Comparison of ENCODE assay signal across 22 cellular contexts in genomic region chr7:12402365-12402725, GRCh38. TPM values are rescaled to one million over a fixed set of nuclear protein-coding genes. Genes with fewer than 3 reads are reported as not detected.
DNase-seq lines count a peak whose midpoint lies in the region; ATAC-seq and TF ChIP-seq lines count a peak whose summit lies in the region.
"Had no signal": no experiment of that assay in that cellular context is flagged by ENCODE, and none has a peak within 500 bp of the region (broad histone marks: within the 10 kb centered on the region; RNA-seq: fewer than 3 reads in every experiment).

No MANE protein-coding gene starts in this region.

- H3K9me3 ChIP-seq in right atrium auricular region: peaks cover 0 to 6% of the 10 kb centered on the region in 2 donors
- peaks cover 4% of the 10 kb centered on the region for H3K9me3 ChIP-seq in effector memory CD4-positive, alpha-beta T cell (ENCODE audit: control insufficient read depth, low read length)
- H3K9me3 ChIP-seq: adrenal gland, colonic mucosa, pancreas, SJCRH30 had no signal

- ATAC-seq in left cardiac atrium: no peak
- ATAC-seq: natural killer cell, sciatic nerve, T-helper 17 cell had no signal

- H3K4me3 Mint-ChIP-seq in glutamatergic neuron (ENCODE audit: unreplicated experiment): peak overlapping the region; percentile 48

- H3K27me3 ChIP-seq in right atrium auricular region: no peaks in the 10 kb centered on the region
- H3K27me3 ChIP-seq in effector memory CD4-positive, alpha-beta T cell (replicated peaks; ENCODE audit: control insufficient read depth, insufficient read depth, low read length, poor library complexity, severe bottlenecking): no peaks in the 10 kb centered on the region
- H3K27me3 ChIP-seq: adrenal gland, colonic mucosa, SJCRH30, upper lobe of left lung had no signal

- peaks cover 8% of the 10 kb centered on the region for H3K9me3 Mint-ChIP-seq in glutamatergic neuron (ENCODE audit: unreplicated experiment)

- H3K4me1 Mint-ChIP-seq in glutamatergic neuron (ENCODE audit: low read depth, unreplicated experiment): no peaks in the 10 kb centered on the region

- no peak overlapping the region for H3K27ac Mint-ChIP-seq in glutamatergic neuron (ENCODE audit: unreplicated experiment)
- H3K27ac Mint-ChIP-seq: natural killer cell had no signal

- TF ChIP-seq CTCF in right atrium auricular region (IDR thresholded peaks at IDR 0.05): no peak
- no peak for TF ChIP-seq CTCF in glutamatergic neuron (IDR thresholded peaks at IDR 0.05; ENCODE audit: partially characterized antibody, unreplicated experiment)

- peak overlapping the region; percentile 2 to 14 for H3K4me3 ChIP-seq in right atrium auricular region
- no peak overlapping the region for H3K4me3 ChIP-seq in effector memory CD4-positive, alpha-beta T cell (ENCODE audit: insufficient read depth, low read depth, low read length, poor library complexity, severe bottlenecking)
- H3K4me3 ChIP-seq: adrenal gland, pancreas, SJCRH30 had no signal

- H3K36me3 ChIP-seq in right atrium auricular region: no peaks in the 10 kb centered on the region
- no peaks in the 10 kb centered on the region for H3K36me3 ChIP-seq in effector memory CD4-positive, alpha-beta T cell (ENCODE audit: control insufficient read depth, insufficient read depth, low read length)
- H3K36me3 ChIP-seq: adrenal gland, colonic mucosa, left lung, pancreas, SJCRH30, upper lobe of left lung had no signal

- no peaks in the 10 kb centered on the region for H3K27me3 Mint-ChIP-seq in glutamatergic neuron (ENCODE audit: unreplicated experiment)

- no peak overlapping the region for H3K27ac ChIP-seq in right atrium auricular region
- no peak overlapping the region for H3K27ac ChIP-seq in effector memory CD4-positive, alpha-beta T cell (ENCODE audit: insufficient read depth, low read length, poor library complexity, severe bottlenecking)
- H3K27ac ChIP-seq: adrenal gland, colonic mucosa, left lung, pancreas, SJCRH30, upper lobe of left lung had no signal

- peaks cover 14% of the 10 kb centered on the region for H3K36me3 Mint-ChIP-seq in glutamatergic neuron (ENCODE audit: unreplicated experiment)
- H3K36me3 Mint-ChIP-seq: natural killer cell had no signal

- intact Hi-C loops in left cardiac atrium (cut with DNase I): no loop called here

- DNase-seq in right atrium auricular region (ENCODE audit: low spot score) (no peak), left cardiac atrium (no peak), OCI-M1 (lab: John Stamatoyannopoulos, UW) (peak; percentile 49), glutamatergic neuron (no peak), NCI-H2196 (lab: John Stamatoyannopoulos, UW; ENCODE audit: unreplicated experiment) (no peak), SW480 (ENCODE audit: low spot score) (no peak), putamen (ENCODE audit: low spot score) (no peak)
- DNase-seq in effector memory CD4-positive, alpha-beta T cell: no peak
- DNase-seq: activated CD4-positive, alpha-beta T cell treated with anti-CD3 and anti-CD28 coated beads, Interleukin-2, amount 50 U/mL, for 1 hour; activated gamma-delta T cell; adrenal gland; C1 segment of cervical spinal cord; colonic mucosa; EL; left lung; natural killer cell; pancreas; SJCRH30; T-helper 17 cell; upper lobe of left lung had no signal

- H3K4me1 ChIP-seq in right atrium auricular region: peaks cover 0 to 5% of the 10 kb centered on the region in 2 donors
- H3K4me1 ChIP-seq in effector memory CD4-positive, alpha-beta T cell (ENCODE audit: control insufficient read depth, insufficient read depth, low read length, poor library complexity, severe bottlenecking): peaks cover 10% of the 10 kb centered on the region
- H3K4me1 ChIP-seq: adrenal gland, colonic mucosa, SJCRH30 had no signal

RNA-seq across cellular contexts. Expression of gene VWDE, which starts 1.3 kb away (rescaled TPM):
- total RNA-seq in right atrium auricular region (10 to 100 TPM in 1 of 2 donors, 1 to 10 TPM in 1; 4.0 to 14.4 TPM), left cardiac atrium (1 to 10 TPM; 7.3 to 8.8 TPM), glutamatergic neuron (ENCODE audit: unreplicated experiment) (12.4 TPM)
- total RNA-seq: mesenteric fat pad, SJCRH30 had no signal
